Comparison of ENCODE assay signal across 11 cellular contexts in the genomic region with DNA sequence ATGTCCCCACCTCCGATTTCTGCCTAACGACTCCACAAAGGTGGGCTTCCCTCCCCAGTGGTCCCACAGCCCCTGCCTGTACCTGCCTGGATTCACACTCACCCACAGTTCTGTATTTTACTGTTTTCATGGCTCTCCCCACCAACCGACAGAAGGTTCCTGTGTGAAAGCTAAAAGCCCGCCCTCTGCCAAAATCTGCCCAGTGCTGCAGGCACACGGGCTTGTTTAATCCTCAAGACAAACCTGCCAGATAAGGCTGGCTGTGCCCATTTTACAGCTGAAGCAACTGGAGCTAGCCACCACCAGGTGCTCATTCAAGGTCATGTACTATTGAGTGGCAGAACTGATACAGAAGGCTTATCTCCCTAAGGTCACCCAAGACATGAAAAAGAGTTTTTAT.
DNase-seq lines count a peak whose midpoint lies in the region; TF ChIP-seq lines count a peak whose summit lies in the region.
"Had no signal": no experiment of that assay in that cellular context is flagged by ENCODE, and none has a peak within 500 bp of the region (broad histone marks: within the 10 kb centered on the region; RNA-seq: fewer than 3 reads in every experiment).

No MANE protein-coding gene starts in this region.

- H3K9me2 ChIP-seq in OCI-LY1 (ENCODE audit: low read depth, low read length) = no peaks in the 10 kb centered on the region

- H3K4me2 ChIP-seq in OCI-LY1 (ENCODE audit: low read length) = no peak overlapping the region

- H3K9me3 Mint-ChIP-seq in activated naive CD4-positive, alpha-beta T cell treated with anti-CD3 and anti-CD28 coated beads, Interleukin-2, amount 10 ng/mL, durations not matched to agents 7 days and 5 days = no peaks in the 10 kb centered on the region

- peak overlapping the region; percentile 31 for H3K4me3 Mint-ChIP-seq in activated naive CD4-positive, alpha-beta T cell treated with anti-CD3 and anti-CD28 coated beads, Interleukin-2, amount 10 ng/mL, durations not matched to agents 7 days and 5 days

- no peaks in the 10 kb centered on the region for H3K27me3 Mint-ChIP-seq in activated naive CD4-positive, alpha-beta T cell treated with anti-CD3 and anti-CD28 coated beads, Interleukin-2, amount 10 ng/mL, durations not matched to agents 7 days and 5 days

- no peak overlapping the region; the same call in 1 of the 2 replicates for H3K9ac ChIP-seq in OCI-LY1 (ENCODE audit: low read length)

- H3K79me2 ChIP-seq in OCI-LY1 (ENCODE audit: insufficient read depth, low read length) = no peaks in the 10 kb centered on the region

- no peaks in the 10 kb centered on the region for H3F3A ChIP-seq in OCI-LY1 (ENCODE audit: insufficient read depth, low read length)

- no peaks in the 10 kb centered on the region for H3K27me3 ChIP-seq in OCI-LY1 (ENCODE audit: insufficient read depth, low read length)
- H3K27me3 ChIP-seq in vagina = no peaks in the 10 kb centered on the region
- H3K27me3 ChIP-seq: tibial artery had no signal

- H3K36me3 Mint-ChIP-seq in activated naive CD4-positive, alpha-beta T cell treated with anti-CD3 and anti-CD28 coated beads, Interleukin-2, amount 10 ng/mL, durations not matched to agents 7 days and 5 days = peaks cover 20% of the 10 kb centered on the region

- DNase-seq in activated naive CD4-positive, alpha-beta T cell treated with anti-CD3 and anti-CD28 coated beads, Interleukin-2, amount 10 ng/mL, durations not matched to agents 7 days and 5 days = peak; percentile 61
- no peak for DNase-seq in activated naive CD4-positive, alpha-beta T cell (lab: John Stamatoyannopoulos, UW)
- DNase-seq in activated gamma-delta T cell treated with anti-CD3 and anti-CD28 coated beads, Interleukin-2, amount 50 U/mL, for 16 hours (ENCODE audit: low read depth) = peak; percentile 16
- DNase-seq in stimulated activated CD8-positive, alpha-beta memory T cell treated with anti-CD3 and anti-CD28 coated beads, Interleukin-4, amount 100 ng/mL, for 48 hours = peak; percentile 47
- DNase-seq in globus pallidus (ENCODE audit: low spot score) (no peak), vagina (ENCODE audit: extremely low spot score in 2 of 2) (no peak), head of caudate nucleus (no peak)
- DNase-seq: NCI-H2029, tibial artery had no signal

- H4K20me1 ChIP-seq in OCI-LY1 (ENCODE audit: insufficient read depth, low read length) = no peaks in the 10 kb centered on the region

- H3K4me3 ChIP-seq in OCI-LY1 (ENCODE audit: low read depth, low read length, poor library complexity, severe bottlenecking) (no peak overlapping the region), vagina (no peak overlapping the region)
- H3K4me3 ChIP-seq: prostate gland, tibial artery had no signal

- H3K9me3 ChIP-seq in OCI-LY1 (ENCODE audit: low read length) (no peaks in the 10 kb centered on the region), vagina (no peaks in the 10 kb centered on the region)
- H3K9me3 ChIP-seq: prostate gland, tibial artery had no signal

- no peak overlapping the region for H2AFZ ChIP-seq in OCI-LY1 (ENCODE audit: low read length)

- peaks cover 92% of the 10 kb centered on the region for H3K4me1 Mint-ChIP-seq in activated naive CD4-positive, alpha-beta T cell treated with anti-CD3 and anti-CD28 coated beads, Interleukin-2, amount 10 ng/mL, durations not matched to agents 7 days and 5 days

- intact Hi-C loops in vagina (cut with DNase I) = loop anchor here (10.0 kb wide), 1 partner anchor 229 kb away; no protein-coding TSS in a partner anchor
- intact Hi-C loops in head of caudate nucleus (cut with DNase I) = no loop called here

- H3K4me1 ChIP-seq in OCI-LY1 (ENCODE audit: insufficient read depth, low read length, severe bottlenecking) (peaks cover 36% of the 10 kb centered on the region), vagina (peaks cover 40% of the 10 kb centered on the region)
- H3K4me1 ChIP-seq: prostate gland had no signal

- no peak for TF ChIP-seq POLR2A in vagina (IDR thresholded peaks at IDR 0.05)

- no peaks in the 10 kb centered on the region for H3K36me3 ChIP-seq in OCI-LY1 (ENCODE audit: insufficient read depth, low read length)
- no peaks in the 10 kb centered on the region for H3K36me3 ChIP-seq in vagina
- H3K36me3 ChIP-seq: prostate gland, tibial artery had no signal

- H3K27ac Mint-ChIP-seq in activated naive CD4-positive, alpha-beta T cell treated with anti-CD3 and anti-CD28 coated beads, Interleukin-2, amount 10 ng/mL, durations not matched to agents 7 days and 5 days = peak overlapping the region; percentile 98

- CTCF ChIA-PET in activated naive CD4-positive, alpha-beta T cell treated with anti-CD3 and anti-CD28 coated beads, Interleukin-2, amount 10 ng/mL, durations not matched to agents 7 days and 5 days (lab: Charles Lee) = interaction anchor here (1.1 to 2.5 kb wide), 3 partner anchors 8 to 230 kb away, joined by 3 to 8 read pairs (median 5); no protein-coding TSS in a partner anchor

- H3K27ac ChIP-seq in OCI-LY1 (ENCODE audit: low read depth, low read length, poor library complexity, severe bottlenecking) (peak overlapping the region; percentile 18), vagina (no peak overlapping the region)

- TF ChIP-seq CTCF in OCI-LY1 (IDR thresholded peaks at IDR 0.05; ENCODE audit: low read length) = peak; percentile 19; the same call in 1 of the 2 replicates
- TF ChIP-seq CTCF in vagina (IDR thresholded peaks at IDR 0.05) = no peak

Comparison
In these comparisons a context has a peak if more than half of its experiments do, and no peak if none do; other contexts are left out.
1. DNase-seq: peak in activated naive CD4-positive, alpha-beta T cell treated with anti-CD3 and anti-CD28 coated beads, Interleukin-2, amount 10 ng/mL, durations not matched to agents 7 days and 5 days (single experiment), activated gamma-delta T cell treated with anti-CD3 and anti-CD28 coated beads, Interleukin-2, amount 50 U/mL, for 16 hours (single experiment) and stimulated activated CD8-positive, alpha-beta memory T cell treated with anti-CD3 and anti-CD28 coated beads, Interleukin-4, amount 100 ng/mL, for 48 hours (single experiment); none in activated naive CD4-positive, alpha-beta T cell (0 of 4), globus pallidus (single experiment), vagina (0 of 2) and head of caudate nucleus (0 of 42).